In the genomic region with DNA sequence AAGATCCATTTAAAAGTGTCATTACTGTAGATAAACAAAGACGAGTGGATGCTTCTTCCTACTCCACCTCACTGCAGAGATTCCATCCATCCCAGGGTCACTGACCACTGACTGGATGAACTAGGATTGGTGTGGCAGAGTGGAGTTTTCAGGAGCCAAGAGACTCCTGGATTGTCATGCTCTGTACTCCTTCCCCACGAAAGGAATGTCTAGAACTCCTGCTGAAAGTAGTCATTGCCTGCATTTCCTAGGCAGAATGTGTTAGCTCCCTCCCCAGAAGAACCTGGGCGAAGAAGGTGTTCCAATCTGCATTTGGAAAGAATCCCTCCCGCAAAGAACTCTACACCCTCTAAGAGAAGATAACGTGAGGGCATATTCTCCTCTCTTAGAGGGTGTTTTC, we compare ENCODE assay signal across 15 cellular contexts. TPM values are rescaled to one million over a fixed set of nuclear protein-coding genes. Genes with fewer than 3 reads are reported as not detected.
DNase-seq lines count a peak whose midpoint lies in the region; ATAC-seq and TF ChIP-seq lines count a peak whose summit lies in the region.
"Had no signal": no experiment of that assay in that cellular context is flagged by ENCODE, and none has a peak within 500 bp of the region (broad histone marks: within the 10 kb centered on the region; RNA-seq: fewer than 3 reads in every experiment).

No MANE protein-coding gene starts in this region.

- peaks cover 34% of the 10 kb centered on the region for H3K4me1 ChIP-seq in CD8-positive, alpha-beta T cell (ENCODE audit: insufficient read depth, low read length)
- H3K4me1 ChIP-seq in HUES64 (ENCODE audit: insufficient read depth, low read length) = peaks cover 15% of the 10 kb centered on the region; the same call in 1 of the 2 replicates
- H3K4me1 ChIP-seq in iPS-18a (ENCODE audit: control insufficient read depth, low read depth, low read length) = peaks cover 22% of the 10 kb centered on the region

- CTCF ChIA-PET in CD8-positive, alpha-beta T cell (lab: Charles Lee) = interaction anchor here (1.0 to 1.8 kb wide), 6 partner anchors 15 to 136 kb away, joined by 3 to 7 read pairs (median 4); no protein-coding TSS in a partner anchor

- H3K4me1 Mint-ChIP-seq in CD8-positive, alpha-beta T cell (ENCODE audit: low read depth) = peaks cover 30% of the 10 kb centered on the region

- peaks cover 29% of the 10 kb centered on the region for H3K27me3 ChIP-seq in CD8-positive, alpha-beta T cell (ENCODE audit: insufficient read depth, low read length)
- peaks cover 85% of the 10 kb centered on the region for H3K27me3 ChIP-seq in HUES64 (ENCODE audit: insufficient read depth, low read length)
- H3K27me3 ChIP-seq in iPS-18a (ENCODE audit: control insufficient read depth, insufficient read depth, low read length) = peaks cover 77% of the 10 kb centered on the region

- no peak for TF ChIP-seq CTCF in CD8-positive, alpha-beta T cell (IDR thresholded peaks at IDR 0.05)

- H3K9me3 Mint-ChIP-seq in CD8-positive, alpha-beta T cell = no peaks in the 10 kb centered on the region

- no peak overlapping the region for H3K27ac Mint-ChIP-seq in CD8-positive, alpha-beta T cell

- ATAC-seq in CD8-positive, alpha-beta T cell = no peak
- ATAC-seq in left ventricle myocardium superior = no peak
- ATAC-seq: HCT116, PC-3 had no signal

- POLR2A ChIA-PET in CD8-positive, alpha-beta T cell (lab: Charles Lee) = no interaction called here

- no peaks in the 10 kb centered on the region for H3K36me3 Mint-ChIP-seq in CD8-positive, alpha-beta T cell

- no peak overlapping the region for H3K27ac ChIP-seq in CD8-positive, alpha-beta T cell (ENCODE audit: low read depth, low read length)
- H3K27ac ChIP-seq in HUES64 (ENCODE audit: low read depth, low read length) = no peak overlapping the region
- no peak overlapping the region for H3K27ac ChIP-seq in iPS-18a (ENCODE audit: low read length)
- H3K27ac ChIP-seq: C4-2B had no signal

- no peak overlapping the region for H3K4me3 ChIP-seq in CD8-positive, alpha-beta T cell (ENCODE audit: low read depth, low read length)
- H3K4me3 ChIP-seq in HUES64 (ENCODE audit: low read length) (0 out of 2 replicates have a peak overlapping the region, but pooled peaks have one; percentile 7), iPS-18a (ENCODE audit: low read length) (peak overlapping the region; percentile 13)
- H3K4me3 ChIP-seq: GM12878 had no signal

- DNase-seq in CD8-positive, alpha-beta T cell = no peak
- DNase-seq in renal cortical epithelial cell (ENCODE audit: low read depth) = peak; percentile 51
- no peak for DNase-seq in NK-92 (lab: John Stamatoyannopoulos, UW; ENCODE audit: unreplicated experiment)
- no peak for DNase-seq in left ventricle myocardium superior
- DNase-seq in CD1c-positive myeloid dendritic cell (ENCODE audit: extremely low spot score) = no peak
- DNase-seq: NCI-H1092, NCI-H1694, NCI-H345, PC-3 had no signal

- no peaks in the 10 kb centered on the region for H3K9me3 ChIP-seq in CD8-positive, alpha-beta T cell (ENCODE audit: low read length)
- H3K9me3 ChIP-seq in HUES64 (ENCODE audit: insufficient read depth, low read depth, low read length) (no peaks in the 10 kb centered on the region), iPS-18a (ENCODE audit: control insufficient read depth, low read depth, low read length) (no peaks in the 10 kb centered on the region)

- intact Hi-C loops in CD8-positive, alpha-beta T cell (cut with DNase I, micrococcal nuclease) = loop anchor here in 1 of 2 experiments (1.0 to 2.0 kb wide), 2 partner anchors 22 to 49 kb away; no protein-coding TSS in a partner anchor
- intact Hi-C loops in left ventricle myocardium superior (cut with micrococcal nuclease) = no loop called here

- WGBS in HUES64 = 11% methylated on average over 2 of the region's 5 CpGs

- no peak overlapping the region for H3K9ac ChIP-seq in HUES64 (ENCODE audit: low read depth, low read length)
- H3K9ac ChIP-seq in iPS-18a (ENCODE audit: low read length) = no peak overlapping the region

- H3K36me3 ChIP-seq in CD8-positive, alpha-beta T cell (ENCODE audit: insufficient read depth, low read length) = no peaks in the 10 kb centered on the region
- H3K36me3 ChIP-seq in HUES64 (ENCODE audit: insufficient read depth, low read length) = no peaks in the 10 kb centered on the region
- no peaks in the 10 kb centered on the region for H3K36me3 ChIP-seq in iPS-18a (ENCODE audit: control insufficient read depth, low read depth, low read length)

- H3K4me3 Mint-ChIP-seq in CD8-positive, alpha-beta T cell = peak overlapping the region; percentile 49

- H3K27me3 Mint-ChIP-seq in CD8-positive, alpha-beta T cell (ENCODE audit: low read depth) = peaks cover 53% of the 10 kb centered on the region

RNA-seq across cellular contexts. Expression of a gene that starts 6.3 kb away (rescaled TPM):
- under 1 TPM; 0.08 to 0.35 TPM for total RNA-seq in CD8-positive, alpha-beta T cell
- polyA plus RNA-seq in HUES64 (2013, experiment 1 of 2) = 15.1 TPM
- polyA plus RNA-seq in HUES64 (2013, experiment 2 of 2) = 29.2 TPM
- total RNA-seq in renal cortical epithelial cell (86.5 and 273 TPM in 2 replicates), left ventricle myocardium superior (0.30 TPM)
- total RNA-seq: G401 had no signal

Comparison
In these comparisons a context has a peak if more than half of its experiments do, and no peak if none do; other contexts are left out.
1. RNA of a gene that starts 6.3 kb away (total RNA-seq): 86.5 to 273 TPM in renal cortical epithelial cell; 0.08 to 0.35 TPM in CD8-positive, alpha-beta T cell and 0.30 TPM in left ventricle myocardium superior (single experiment); every median in the first group is over 10 times any median in the second.